In the genomic region with DNA sequence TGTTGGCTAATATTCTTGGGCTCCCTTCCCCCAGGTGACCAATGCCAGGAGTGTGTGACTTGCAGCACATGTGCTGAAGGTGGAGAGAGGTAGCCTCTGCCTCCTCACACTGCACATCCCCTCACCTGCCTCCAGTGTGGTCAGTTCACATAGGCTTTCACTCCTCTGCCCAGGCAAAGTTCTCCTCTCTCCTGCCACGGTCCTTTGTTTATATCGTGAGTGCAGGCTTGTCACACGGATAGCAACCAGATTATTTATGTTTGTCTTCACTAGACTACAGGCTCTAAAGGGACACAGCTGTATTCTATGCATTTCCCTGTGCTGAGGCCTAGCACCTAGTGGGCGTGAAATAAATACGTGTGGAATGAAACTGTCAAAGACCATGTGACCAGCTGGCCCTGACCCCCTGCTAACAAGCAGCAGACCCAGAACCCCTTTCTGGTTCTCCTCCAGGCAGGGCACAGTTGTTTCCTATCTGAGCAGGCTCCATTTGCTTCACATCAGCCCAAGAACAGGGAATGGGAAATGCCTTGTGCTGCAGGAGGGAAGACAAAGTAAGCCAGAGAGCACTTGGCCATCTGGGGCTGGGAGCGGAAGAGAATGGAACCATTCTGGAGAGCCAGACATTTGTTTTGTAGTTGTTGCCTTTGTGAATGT, we compare ENCODE assay signal across 12 cellular contexts. TPM values are rescaled to one million over a fixed set of nuclear protein-coding genes. Genes with fewer than 3 reads are reported as not detected.
DNase-seq lines count a peak whose midpoint lies in the region; ATAC-seq, FAIRE-seq and TF ChIP-seq lines count a peak whose summit lies in the region.
"Had no signal": no experiment of that assay in that cellular context is flagged by ENCODE, and none has a peak within 500 bp of the region (broad histone marks: within the 10 kb centered on the region; RNA-seq: fewer than 3 reads in every experiment).

No MANE protein-coding gene starts in this region.

- H3K36me3 ChIP-seq in heart left ventricle: no peaks in the 10 kb centered on the region
- H3K36me3 ChIP-seq in neuron (ENCODE audit: insufficient read depth, low read length): no peaks in the 10 kb centered on the region

- TF ChIP-seq CTCF in heart left ventricle (IDR thresholded peaks at IDR 0.05) (no peak), RWPE1 (conservative IDR thresholded peaks at IDR 0.05; ENCODE audit: low read depth) (no peak)

- H3K4me1 Mint-ChIP-seq in natural killer cell treated with Interleukin-12 subunit alpha and Interleukin-12 subunit beta and Interleukin-15 and Interleukin-18, amount 100 ng/mL, for 72 hours (ENCODE audit: low read depth in 2 of 2): no peaks in the 10 kb centered on the region

- H3K27me3 ChIP-seq in heart left ventricle (no peaks in the 10 kb centered on the region), neuron (ENCODE audit: insufficient read depth, low read length) (no peaks in the 10 kb centered on the region)

- H3K9me3 ChIP-seq in heart left ventricle (no peaks in the 10 kb centered on the region), neuron (ENCODE audit: low read length) (no peaks in the 10 kb centered on the region)

- peak overlapping the region; percentile 59 for H2AFZ ChIP-seq in neuron (ENCODE audit: low read depth, low read length)

- no peak overlapping the region for H3K27ac Mint-ChIP-seq in natural killer cell treated with Interleukin-12 subunit alpha and Interleukin-12 subunit beta and Interleukin-15 and Interleukin-18, amount 100 ng/mL, for 72 hours

- CTCF ChIA-PET in RWPE1 (lab: Yijun Ruan, JAX): interaction anchor here (0.8 kb wide), 1 partner anchor 70 kb away, joined by 4 read pairs; no protein-coding TSS in a partner anchor

- H3K9me3 Mint-ChIP-seq in natural killer cell treated with Interleukin-12 subunit alpha and Interleukin-12 subunit beta and Interleukin-15 and Interleukin-18, amount 100 ng/mL, for 72 hours: no peaks in the 10 kb centered on the region

- peak; percentile 32 to 57 (median 52) for ATAC-seq in heart left ventricle
- no peak for ATAC-seq in HG02623 (IDR thresholded peaks at IDR 0.05; ENCODE audit: unreplicated experiment)
- no peak for ATAC-seq in natural killer cell treated with Interleukin-12 subunit alpha and Interleukin-12 subunit beta and Interleukin-15 and Interleukin-18, amount 100 ng/mL, for 72 hours
- ATAC-seq in GM18517 (IDR thresholded peaks at IDR 0.05; ENCODE audit: unreplicated experiment): no peak

- peak overlapping the region in 8 of 12 donors; percentile 17 to 40 (median 34) for H3K4me3 ChIP-seq in heart left ventricle
- H3K4me3 ChIP-seq in neuron (ENCODE audit: low read length): peak overlapping the region; percentile 1

- POLR2A ChIA-PET in RWPE1 (lab: Yijun Ruan, JAX; ENCODE audit: low non-redundant PET): no interaction called here

- no peak for TF ChIP-seq POLR2A in heart left ventricle (IDR thresholded peaks at IDR 0.05)

- no peaks in the 10 kb centered on the region for H3K36me3 Mint-ChIP-seq in natural killer cell treated with Interleukin-12 subunit alpha and Interleukin-12 subunit beta and Interleukin-15 and Interleukin-18, amount 100 ng/mL, for 72 hours

- WGBS in heart left ventricle, 4 donors: 38 to 50% (median 47%) methylated on average over 6 of the region's 6 CpGs

- FAIRE-seq in RCC 7860 (lab: Jason Lieb, UNC): no peak

- no peak overlapping the region for H3K4me3 Mint-ChIP-seq in natural killer cell treated with Interleukin-12 subunit alpha and Interleukin-12 subunit beta and Interleukin-15 and Interleukin-18, amount 100 ng/mL, for 72 hours

- intact Hi-C loops in heart left ventricle (cut with DNase I): loop anchor here in 2 of 10 donors (2.0 to 5.0 kb wide), 2 partner anchors 64 to 94 kb away; no protein-coding TSS in a partner anchor

- DNase-seq in Caki2 (ENCODE audit: low read depth) (peak; percentile 35), RCC 7860 (ENCODE audit: low spot score) (peak; percentile 22), heart left ventricle (no peak), RWPE1 (ENCODE audit: low spot score) (no peak)
- DNase-seq in natural killer cell treated with Interleukin-12 subunit alpha and Interleukin-12 subunit beta and Interleukin-15 and Interleukin-18, amount 100 ng/mL, for 72 hours (ENCODE audit: low spot score): no peak
- DNase-seq: DND-41; RPMI8226; stimulated activated CD4-positive, alpha-beta T cell treated with anti-CD3 and anti-CD28 coated beads, Interleukin-12 subunit alpha, Interleukin-12 subunit beta, amount 100 ng/mL, for 4 hours had no signal

- H3K27me3 Mint-ChIP-seq in natural killer cell treated with Interleukin-12 subunit alpha and Interleukin-12 subunit beta and Interleukin-15 and Interleukin-18, amount 100 ng/mL, for 72 hours: peaks cover 37 to 53% of the 10 kb centered on the region in 2 donors

- H3K27ac ChIP-seq in heart left ventricle (peak overlapping the region; percentile 56 to 82 (median 73)), RWPE1 (no peak overlapping the region)

- in situ Hi-C loops in Caki2 (cut with HindIII; ENCODE audit: low pct_unique_long_range_greater_than_20kb, low sequenced_read_pairs): no loop called here

- H3K4me1 ChIP-seq in heart left ventricle (peaks cover 0 to 32% (median 4%) of the 10 kb centered on the region in 12 donors), neuron (ENCODE audit: insufficient read depth, low read length) (peaks cover 30% of the 10 kb centered on the region)

RNA-seq across cellular contexts. Expression of a gene that starts 42.3 kb away (rescaled TPM):
- total RNA-seq in Caki2 (2014; rRNA removed; shearing (Covaris generic); ENCODE audit: low replicate concordance): 1.1 and 4.4 TPM in 2 replicates
- total RNA-seq in heart left ventricle: 1 to 10 TPM in 1 of 9 donors, under 1 TPM in 8; 0.21 to 1.1 (median 0.50) TPM
- polyA plus RNA-seq in heart left ventricle: under 1 TPM; 0.50 to 0.65 TPM
- total RNA-seq in natural killer cell treated with Interleukin-12 subunit alpha and Interleukin-12 subunit beta and Interleukin-15 and Interleukin-18, amount 100 ng/mL, for 72 hours: 1 to 10 TPM; 2.4 to 5.0 TPM

RNA-seq across cellular contexts. Expression of a gene that starts 45.5 kb away (rescaled TPM):
- total RNA-seq in Caki2 (2014; rRNA removed; shearing (Covaris generic); ENCODE audit: low replicate concordance): not detected in 2 replicates
- total RNA-seq in heart left ventricle: not detected
- not detected for polyA plus RNA-seq in heart left ventricle
- not detected for total RNA-seq in natural killer cell treated with Interleukin-12 subunit alpha and Interleukin-12 subunit beta and Interleukin-15 and Interleukin-18, amount 100 ng/mL, for 72 hours

RNA-seq across cellular contexts. Expression of a gene that starts 56.3 kb away (rescaled TPM):
- total RNA-seq in Caki2 (2014; rRNA removed; shearing (Covaris generic); ENCODE audit: low replicate concordance): not detected in 2 replicates
- 100 to 1,000 TPM; 139 to 524 (median 237) TPM for total RNA-seq in heart left ventricle
- polyA plus RNA-seq in heart left ventricle: 100 to 1,000 TPM in 1 of 2 donors, 10 to 100 TPM in 1; 72.3 to 237 TPM
- not detected for total RNA-seq in natural killer cell treated with Interleukin-12 subunit alpha and Interleukin-12 subunit beta and Interleukin-15 and Interleukin-18, amount 100 ng/mL, for 72 hours
- total RNA-seq: HT1080 had no signal

Comparison
In these comparisons a context has a peak if more than half of its experiments do, and no peak if none do; other contexts are left out.
1. DNase-seq: peak in Caki2 (single experiment) and RCC 7860 (single experiment); none in heart left ventricle (0 of 5), RWPE1 (single experiment) and natural killer cell treated with Interleukin-12 subunit alpha and Interleukin-12 subunit beta and Interleukin-15 and Interleukin-18, amount 100 ng/mL, for 72 hours (single experiment).
2. ATAC-seq: peak in heart left ventricle (4 of 4); none in HG02623 (single experiment), natural killer cell treated with Interleukin-12 subunit alpha and Interleukin-12 subunit beta and Interleukin-15 and Interleukin-18, amount 100 ng/mL, for 72 hours (0 of 2) and GM18517 (single experiment).
3. RNA of a gene that starts 56.3 kb away (total RNA-seq): 139 to 524 TPM in heart left ventricle; not detected in Caki2 and not detected in natural killer cell treated with Interleukin-12 subunit alpha and Interleukin-12 subunit beta and Interleukin-15 and Interleukin-18, amount 100 ng/mL, for 72 hours; every median in the first group is over 100 times any median in the second.